12 cellular contexts compared by ENCODE assay signal in genomic region chr3:169564883-169565282, GRCh38.
A peak's percentile ranks its signal among the peaks of the same experiment; 100 is the strongest.
DNase-seq lines count a peak whose midpoint lies in the region; ATAC-seq, FAIRE-seq and TF ChIP-seq lines count a peak whose summit lies in the region.
"Had no signal": no experiment of that assay in that cellular context is flagged by ENCODE, and none has a peak within 500 bp of the region (broad histone marks: within the 10 kb centered on the region; RNA-seq: fewer than 3 reads in every experiment).

No MANE protein-coding gene starts in this region.

- no peaks in the 10 kb centered on the region for H3K36me3 Mint-ChIP-seq in stimulated activated naive B cell treated with anti-CD40 and anti-IgM and Interleukin-4, amounts not matched to agents 10 μg/mL and 1 μg/mL and 100 μg/mL, for 72 hours

- TF ChIP-seq EP300 in K562 (IDR thresholded peaks at IDR 0.05; ENCODE audit: low read length) = no peak

- no peak for FAIRE-seq in K562 (lab: Jason Lieb, UNC)

- 2% methylated on average over 3 of the region's 3 CpGs for WGBS in K562 (ENCODE audit: insufficient coverage, low coverage, missing lambda C conversion rate)

- peaks cover 3 to 6% of the 10 kb centered on the region in 2 donors for H3K4me1 Mint-ChIP-seq in stimulated activated naive B cell treated with anti-CD40 and anti-IgM and Interleukin-4, amounts not matched to agents 10 μg/mL and 1 μg/mL and 100 μg/mL, for 72 hours

- intact Hi-C loops in K562 (cut with micrococcal nuclease) = loop anchor here (1.0 kb wide), 1 partner anchor 16 kb away; no protein-coding TSS in a partner anchor

- no peaks in the 10 kb centered on the region for H3K79me2 ChIP-seq in K562 (ENCODE audit: control insufficient read depth, insufficient read depth, low read length)

- H3K4me3 ChIP-seq in cardiac muscle cell = no peak overlapping the region
- H3K4me3 ChIP-seq in right atrium auricular region = no peak overlapping the region
- H3K4me3 ChIP-seq in K562 = no peak overlapping the region
- H3K4me3 ChIP-seq: upper lobe of left lung had no signal

- ATAC-seq in HG03280 (IDR thresholded peaks at IDR 0.05; ENCODE audit: unreplicated experiment) (peak; percentile 50), K562 (peak; percentile 83)
- ATAC-seq in stimulated activated naive B cell treated with anti-CD40 and anti-IgM and Interleukin-4, amounts not matched to agents 10 μg/mL and 1 μg/mL and 100 μg/mL, for 72 hours (replicated peaks) = peak; percentile 60 to 61

- H3K36me3 ChIP-seq in cardiac muscle cell = no peaks in the 10 kb centered on the region
- no peaks in the 10 kb centered on the region for H3K36me3 ChIP-seq in right atrium auricular region
- H3K36me3 ChIP-seq in K562 (ENCODE audit: control insufficient read depth, insufficient read depth, low read length) = no peaks in the 10 kb centered on the region
- H3K36me3 ChIP-seq: upper lobe of left lung had no signal

- no peak overlapping the region for H2AFZ ChIP-seq in K562 (ENCODE audit: low read depth, low read length)

- peaks cover 0 to 9% of the 10 kb centered on the region in 2 donors for H3K27me3 Mint-ChIP-seq in stimulated activated naive B cell treated with anti-CD40 and anti-IgM and Interleukin-4, amounts not matched to agents 10 μg/mL and 1 μg/mL and 100 μg/mL, for 72 hours

- TF ChIP-seq POLR2A in K562 (conservative IDR thresholded peaks at IDR 0.05) = no peak

- no peaks in the 10 kb centered on the region for H3K27me3 ChIP-seq in cardiac muscle cell
- no peaks in the 10 kb centered on the region for H3K27me3 ChIP-seq in right atrium auricular region
- no peaks in the 10 kb centered on the region for H3K27me3 ChIP-seq in K562 (ENCODE audit: control insufficient read depth in 2 of 2, insufficient read depth in 2 of 2, low read length in 2 of 2)
- H3K27me3 ChIP-seq: upper lobe of left lung had no signal

- H3K4me1 ChIP-seq in cardiac muscle cell (ENCODE audit: low read depth) = no peaks in the 10 kb centered on the region
- no peaks in the 10 kb centered on the region for H3K4me1 ChIP-seq in right atrium auricular region
- no peaks in the 10 kb centered on the region for H3K4me1 ChIP-seq in K562 (replicated peaks in 1 of 2; ENCODE audit: control insufficient read depth in 2 of 2, insufficient read depth in 2 of 2, low read length in 2 of 2)
- H3K4me1 ChIP-seq: upper lobe of left lung had no signal

- no peaks in the 10 kb centered on the region for H4K20me1 ChIP-seq in K562 (replicated peaks; ENCODE audit: control insufficient read depth, insufficient read depth, low read length)

- POLR2A ChIA-PET in K562 (lab: Yijun Ruan, JAX) = interaction anchor here (1.2 kb wide), 1 partner anchor 15 kb away, joined by 4 read pairs; no protein-coding TSS in a partner anchor

- no peak overlapping the region for H3K4me3 Mint-ChIP-seq in stimulated activated naive B cell treated with anti-CD40 and anti-IgM and Interleukin-4, amounts not matched to agents 10 μg/mL and 1 μg/mL and 100 μg/mL, for 72 hours
- H3K4me3 Mint-ChIP-seq: T-helper 1 cell treated with Interleukin-12 subunit alpha and Interleukin-12 subunit beta and Interleukin-4 antibody, amounts not matched to agents 30 μg/mL and 1 μg/mL, for 36 hours had no signal

- TF ChIP-seq CTCF in cardiac muscle cell (IDR thresholded peaks at IDR 0.05; ENCODE audit: low read depth, low read length) (peak; percentile 27), right atrium auricular region (IDR thresholded peaks at IDR 0.05) (no peak), K562 (IDR thresholded peaks at IDR 0.05 in 2 of 3, conservative IDR thresholded peaks at IDR 0.05 in 1 of 3; ENCODE audit: insufficient read depth in 2 of 3, low read depth in 1 of 3, low read length in 3 of 3) (peak; percentile 12 to 38 (median 23); a peak in 4 of 6 replicates)

- no peak for TF ChIP-seq RAD21 in K562 (CRISPR knock-in tag; conservative IDR thresholded peaks at IDR 0.05 in 1 of 2, IDR thresholded peaks at IDR 0.05 in 1 of 2)

- no peak overlapping the region for H3K27ac Mint-ChIP-seq in stimulated activated naive B cell treated with anti-CD40 and anti-IgM and Interleukin-4, amounts not matched to agents 10 μg/mL and 1 μg/mL and 100 μg/mL, for 72 hours
- H3K27ac Mint-ChIP-seq: T-helper 1 cell treated with Interleukin-12 subunit alpha and Interleukin-12 subunit beta and Interleukin-4 antibody, amounts not matched to agents 30 μg/mL and 1 μg/mL, for 36 hours had no signal

- no peaks in the 10 kb centered on the region for H3K9me3 Mint-ChIP-seq in stimulated activated naive B cell treated with anti-CD40 and anti-IgM and Interleukin-4, amounts not matched to agents 10 μg/mL and 1 μg/mL and 100 μg/mL, for 72 hours
- H3K9me3 Mint-ChIP-seq: T-helper 1 cell treated with Interleukin-12 subunit alpha and Interleukin-12 subunit beta and Interleukin-4 antibody, amounts not matched to agents 30 μg/mL and 1 μg/mL, for 36 hours had no signal

- no TSS peak for BruUV-seq in K562 (replicated peaks; lab: Mats Ljungman, UMichigan)

- H3K9me1 ChIP-seq in K562 (ENCODE audit: control insufficient read depth, insufficient read depth, low read length) = no peaks in the 10 kb centered on the region

- no peak for DNase-seq in cardiac muscle cell (ENCODE audit: low read depth in 1 of 2, low spot score in 1 of 2)
- DNase-seq in right atrium auricular region (ENCODE audit: low spot score) = no peak
- DNase-seq in K562 (ENCODE audit: extremely low read depth in 1 of 4, low spot score in 3 of 4) = peak in 3 of 4 experiments; percentile 12 to 26 (median 21)
- DNase-seq in stimulated activated naive B cell treated with anti-CD40 and anti-IgM and Interleukin-4, amounts not matched to agents 10 μg/mL and 1 μg/mL and 100 μg/mL, for 72 hours = no peak
- DNase-seq in SHP77 treated with DMSO at 0.1 percent for 48 hours (lab: John Stamatoyannopoulos, UW) = no peak
- no peak for DNase-seq in inferior parietal cortex (ENCODE audit: extremely low spot score)
- DNase-seq in hepatic stellate cell (ENCODE audit: low spot score) = no peak
- DNase-seq: activated CD8-positive, alpha-beta memory T cell treated with anti-CD3 and anti-CD28 coated beads, Interleukin-2, amount 50 U/mL, for 4 hours; NCI-H524 treated with DMSO at 0.1 percent for 48 hours; upper lobe of left lung had no signal

- H3K4me2 ChIP-seq in K562 (ENCODE audit: insufficient read depth, low read length) = no peak overlapping the region

- no peaks in the 10 kb centered on the region for H3K9me3 ChIP-seq in cardiac muscle cell (ENCODE audit: low read depth)
- no peaks in the 10 kb centered on the region for H3K9me3 ChIP-seq in right atrium auricular region
- no peaks in the 10 kb centered on the region for H3K9me3 ChIP-seq in K562 (replicated peaks; ENCODE audit: control insufficient read depth, insufficient read depth, low read depth, low read length)
- H3K9me3 ChIP-seq: upper lobe of left lung had no signal

- H3K27ac ChIP-seq in cardiac muscle cell (no peak overlapping the region), right atrium auricular region (no peak overlapping the region), K562 (ENCODE audit: extremely low read depth, low read depth, low read length) (no peak overlapping the region)
- H3K27ac ChIP-seq: upper lobe of left lung had no signal

- CTCF ChIA-PET in K562 (lab: Yijun Ruan, JAX; ENCODE audit: low intra/inter-chr PET ratio) = no interaction called here

- no peak overlapping the region for H3K9ac ChIP-seq in K562 (ENCODE audit: insufficient read depth in 1 of 2, low read depth in 2 of 2, low read length in 2 of 2)

- in situ Hi-C loops in K562 (cut with MboI) = no loop called here

TF ChIP-seq in K562, 482 proteins besides CTCF, POLR2A, EP300 and RAD21 (continues in another document):
- TF ChIP-seq, protein P1, sequence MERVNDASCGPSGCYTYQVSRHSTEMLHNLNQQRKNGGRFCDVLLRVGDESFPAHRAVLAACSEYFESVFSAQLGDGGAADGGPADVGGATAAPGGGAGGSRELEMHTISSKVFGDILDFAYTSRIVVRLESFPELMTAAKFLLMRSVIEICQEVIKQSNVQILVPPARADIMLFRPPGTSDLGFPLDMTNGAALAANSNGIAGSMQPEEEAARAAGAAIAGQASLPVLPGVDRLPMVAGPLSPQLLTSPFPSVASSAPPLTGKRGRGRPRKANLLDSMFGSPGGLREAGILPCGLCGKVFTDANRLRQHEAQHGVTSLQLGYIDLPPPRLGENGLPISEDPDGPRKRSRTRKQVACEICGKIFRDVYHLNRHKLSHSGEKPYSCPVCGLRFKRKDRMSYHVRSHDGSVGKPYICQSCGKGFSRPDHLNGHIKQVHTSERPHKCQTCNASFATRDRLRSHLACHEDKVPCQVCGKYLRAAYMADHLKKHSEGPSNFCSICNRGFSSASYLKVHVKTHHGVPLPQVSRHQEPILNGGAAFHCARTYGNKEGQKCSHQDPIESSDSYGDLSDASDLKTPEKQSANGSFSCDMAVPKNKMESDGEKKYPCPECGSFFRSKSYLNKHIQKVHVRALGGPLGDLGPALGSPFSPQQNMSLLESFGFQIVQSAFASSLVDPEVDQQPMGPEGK (CRISPR knock-in tag; IDR thresholded peaks at IDR 0.05; ENCODE audit: borderline replicate concordance) = no peak
- TF ChIP-seq, protein P2, sequence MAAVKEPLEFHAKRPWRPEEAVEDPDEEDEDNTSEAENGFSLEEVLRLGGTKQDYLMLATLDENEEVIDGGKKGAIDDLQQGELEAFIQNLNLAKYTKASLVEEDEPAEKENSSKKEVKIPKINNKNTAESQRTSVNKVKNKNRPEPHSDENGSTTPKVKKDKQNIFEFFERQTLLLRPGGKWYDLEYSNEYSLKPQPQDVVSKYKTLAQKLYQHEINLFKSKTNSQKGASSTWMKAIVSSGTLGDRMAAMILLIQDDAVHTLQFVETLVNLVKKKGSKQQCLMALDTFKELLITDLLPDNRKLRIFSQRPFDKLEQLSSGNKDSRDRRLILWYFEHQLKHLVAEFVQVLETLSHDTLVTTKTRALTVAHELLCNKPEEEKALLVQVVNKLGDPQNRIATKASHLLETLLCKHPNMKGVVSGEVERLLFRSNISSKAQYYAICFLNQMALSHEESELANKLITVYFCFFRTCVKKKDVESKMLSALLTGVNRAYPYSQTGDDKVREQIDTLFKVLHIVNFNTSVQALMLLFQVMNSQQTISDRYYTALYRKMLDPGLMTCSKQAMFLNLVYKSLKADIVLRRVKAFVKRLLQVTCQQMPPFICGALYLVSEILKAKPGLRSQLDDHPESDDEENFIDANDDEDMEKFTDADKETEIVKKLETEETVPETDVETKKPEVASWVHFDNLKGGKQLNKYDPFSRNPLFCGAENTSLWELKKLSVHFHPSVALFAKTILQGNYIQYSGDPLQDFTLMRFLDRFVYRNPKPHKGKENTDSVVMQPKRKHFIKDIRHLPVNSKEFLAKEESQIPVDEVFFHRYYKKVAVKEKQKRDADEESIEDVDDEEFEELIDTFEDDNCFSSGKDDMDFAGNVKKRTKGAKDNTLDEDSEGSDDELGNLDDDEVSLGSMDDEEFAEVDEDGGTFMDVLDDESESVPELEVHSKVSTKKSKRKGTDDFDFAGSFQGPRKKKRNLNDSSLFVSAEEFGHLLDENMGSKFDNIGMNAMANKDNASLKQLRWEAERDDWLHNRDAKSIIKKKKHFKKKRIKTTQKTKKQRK (IDR thresholded peaks at IDR 0.05; ENCODE audit: borderline replicate concordance, low read depth, low read length) = no peak

Comparison
In these comparisons a context has a peak if more than half of its experiments do, and no peak if none do; other contexts are left out.
1. CTCF ChIP-seq: peak in cardiac muscle cell (single experiment) and K562 (3 of 3); none in right atrium auricular region (0 of 2).
2. DNase-seq: peak in K562 (3 of 4); none in cardiac muscle cell (0 of 2), right atrium auricular region (single experiment), stimulated activated naive B cell treated with anti-CD40 and anti-IgM and Interleukin-4, amounts not matched to agents 10 μg/mL and 1 μg/mL and 100 μg/mL, for 72 hours (single experiment), SHP77 treated with DMSO at 0.1 percent for 48 hours (single experiment), inferior parietal cortex (single experiment) and hepatic stellate cell (single experiment).
3. Peak in every context shown above with its lines, with median percentiles within 50 percentile points of each other: ATAC-seq.